Comparison of ENCODE assay signal across 18 cellular contexts in the genomic region with DNA sequence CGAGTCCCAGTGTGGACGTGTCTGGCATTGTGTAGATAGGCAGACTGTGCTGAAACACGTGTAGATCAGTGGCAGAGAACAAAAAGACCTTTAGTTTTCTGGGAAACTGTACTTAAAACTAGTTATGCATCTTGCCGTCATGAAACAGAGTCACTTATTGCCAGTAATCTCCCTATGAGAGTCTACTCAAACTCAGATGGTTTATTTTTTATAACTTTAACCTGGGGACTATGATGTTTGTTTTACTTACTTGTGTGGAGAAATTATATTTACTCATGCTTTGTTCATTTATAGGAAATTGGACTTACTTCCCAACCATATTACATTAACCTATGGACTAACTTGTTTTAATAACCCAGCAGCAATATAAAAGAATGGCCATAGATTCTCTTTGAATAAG. TPM values are rescaled to one million over a fixed set of nuclear protein-coding genes. Genes with fewer than 3 reads are reported as not detected.
DNase-seq lines count a peak whose midpoint lies in the region; ATAC-seq and TF ChIP-seq lines count a peak whose summit lies in the region.
"Had no signal": no experiment of that assay in that cellular context is flagged by ENCODE, and none has a peak within 500 bp of the region (broad histone marks: within the 10 kb centered on the region; RNA-seq: fewer than 3 reads in every experiment).

No MANE protein-coding gene starts in this region.

- H3K4me1 ChIP-seq in OCI-LY7 (ENCODE audit: insufficient read depth, low read length, poor library complexity, severe bottlenecking) (peaks cover 31% of the 10 kb centered on the region), colonic mucosa (no peaks in the 10 kb centered on the region)
- H3K4me1 ChIP-seq: right lobe of liver, testis had no signal

- no peaks in the 10 kb centered on the region for H3K27me3 Mint-ChIP-seq in activated T-cell treated with anti-CD3 and anti-CD28 coated beads, Interleukin-2, amount 50 U/mL, for 72 hours (ENCODE audit: low read depth)
- H3K27me3 Mint-ChIP-seq in activated T-cell treated with anti-CD3 and anti-CD28 coated beads, Interleukin-2, amount 50 U/mL, for 24 hours: no peaks in the 10 kb centered on the region
- H3K27me3 Mint-ChIP-seq in nephron (ENCODE audit: low read depth): no peaks in the 10 kb centered on the region

- H3K4me1 Mint-ChIP-seq in activated T-cell treated with anti-CD3 and anti-CD28 coated beads, Interleukin-2, amount 50 U/mL, for 72 hours (ENCODE audit: low read depth): peaks cover 37% of the 10 kb centered on the region
- peaks cover 23% of the 10 kb centered on the region for H3K4me1 Mint-ChIP-seq in activated T-cell treated with anti-CD3 and anti-CD28 coated beads, Interleukin-2, amount 50 U/mL, for 24 hours (ENCODE audit: low read depth)
- peaks cover 17% of the 10 kb centered on the region for H3K4me1 Mint-ChIP-seq in nephron

- H3K27me3 ChIP-seq in colonic mucosa: no peaks in the 10 kb centered on the region
- H3K27me3 ChIP-seq: neural progenitor cell, right lobe of liver, testis had no signal

- H4K20me1 ChIP-seq in OCI-LY7 (ENCODE audit: insufficient read depth, low read length): no peaks in the 10 kb centered on the region

- H3K9me2 ChIP-seq in OCI-LY7 (ENCODE audit: insufficient read depth, low read length): no peaks in the 10 kb centered on the region

- no peak for TF ChIP-seq CTCF in OCI-LY7 (conservative IDR thresholded peaks at IDR 0.05; ENCODE audit: low read length)
- TF ChIP-seq CTCF in colonic mucosa (IDR thresholded peaks at IDR 0.05): no peak
- no peak for TF ChIP-seq CTCF in nephron (IDR thresholded peaks at IDR 0.05; ENCODE audit: unreplicated experiment in 3 of 3)
- no peak for TF ChIP-seq CTCF in lower leg skin (IDR thresholded peaks at IDR 0.05)

- H3K27ac ChIP-seq in OCI-LY7 (ENCODE audit: low read depth, low read length, poor library complexity, severe bottlenecking): peak overlapping the region; percentile 41
- H3K27ac ChIP-seq in colonic mucosa: peak overlapping the region; percentile 87
- H3K27ac ChIP-seq: neural progenitor cell, right lobe of liver, SK-N-MC, testis had no signal

- H3K9ac ChIP-seq in colonic mucosa (ENCODE audit: low read depth in 2 of 2, low read length in 2 of 2): no peak overlapping the region
- H3K9ac ChIP-seq: neural progenitor cell had no signal

- CTCF ChIA-PET in OCI-LY7 (lab: Charles Lee; ENCODE audit: unreplicated experiment): interaction anchor here (1.1 to 1.7 kb wide), 4 partner anchors 69 to 94 kb away, joined by 6 to 13 read pairs (median 7); no protein-coding TSS in a partner anchor

- no peak overlapping the region for H3K27ac Mint-ChIP-seq in activated T-cell treated with anti-CD3 and anti-CD28 coated beads, Interleukin-2, amount 50 U/mL, for 72 hours
- H3K27ac Mint-ChIP-seq in activated T-cell treated with anti-CD3 and anti-CD28 coated beads, Interleukin-2, amount 50 U/mL, for 24 hours: no peak overlapping the region
- H3K27ac Mint-ChIP-seq in nephron: peak overlapping the region; percentile 27 to 52 (median 41)
- H3K27ac Mint-ChIP-seq: neural progenitor cell; T-helper 1 cell treated with Interleukin-12 subunit alpha and Interleukin-12 subunit beta and Interleukin-4 antibody, amounts not matched to agents 30 μg/mL and 1 μg/mL, for 36 hours had no signal

- peak; percentile 7 to 23 for ATAC-seq in activated T-cell treated with anti-CD3 and anti-CD28 coated beads, Interleukin-2, amount 50 U/mL, for 72 hours (replicated peaks in 1 of 2)

- H3K9me3 Mint-ChIP-seq in activated T-cell treated with anti-CD3 and anti-CD28 coated beads, Interleukin-2, amount 50 U/mL, for 72 hours: no peaks in the 10 kb centered on the region
- H3K9me3 Mint-ChIP-seq in activated T-cell treated with anti-CD3 and anti-CD28 coated beads, Interleukin-2, amount 50 U/mL, for 24 hours: no peaks in the 10 kb centered on the region
- H3K9me3 Mint-ChIP-seq in nephron: no peaks in the 10 kb centered on the region
- H3K9me3 Mint-ChIP-seq: CD8-positive, alpha-beta memory T cell; neural progenitor cell; T-helper 1 cell treated with Interleukin-12 subunit alpha and Interleukin-12 subunit beta and Interleukin-4 antibody, amounts not matched to agents 30 μg/mL and 1 μg/mL, for 36 hours had no signal

- H3K36me3 ChIP-seq in OCI-LY7 (ENCODE audit: insufficient read depth, low read length) (no peaks in the 10 kb centered on the region), colonic mucosa (no peaks in the 10 kb centered on the region)
- H3K36me3 ChIP-seq: neural progenitor cell, right lobe of liver had no signal

- DNase-seq in activated T-cell treated with anti-CD3 and anti-CD28 coated beads, Interleukin-2, amount 50 U/mL, for 72 hours: no peak
- DNase-seq in activated T-cell treated with anti-CD3 and anti-CD28 coated beads, Interleukin-2, amount 50 U/mL, for 24 hours: no peak
- DNase-seq in OCI-LY7 (ENCODE audit: low spot score): no peak
- no peak for DNase-seq in colonic mucosa
- DNase-seq in COLO668 (lab: John Stamatoyannopoulos, UW; ENCODE audit: unreplicated experiment): no peak
- DNase-seq in lower leg skin (ENCODE audit: low spot score in 2 of 2): no peak
- no peak for DNase-seq in HT-29 (ENCODE audit: low spot score)
- DNase-seq: 8988T, activated gamma-delta T cell, NCI-H226 had no signal

- no TSS peak for BruUV-seq in OCI-LY7 (replicated peaks; lab: Mats Ljungman, UMichigan)

- peak overlapping the region; percentile 76 for H2AFZ ChIP-seq in OCI-LY7 (ENCODE audit: low read length)
- H2AFZ ChIP-seq: neural progenitor cell had no signal

- H3K79me2 ChIP-seq in OCI-LY7 (ENCODE audit: insufficient read depth, low read depth, low read length): no peaks in the 10 kb centered on the region

- POLR2A ChIA-PET in OCI-LY7 (lab: Charles Lee): interaction anchor here (1.2 to 1.7 kb wide), 3 partner anchors 81 to 146 kb away, joined by 3 to 4 read pairs (median 3); no protein-coding TSS in a partner anchor

- WGBS in lower leg skin, 2 donors: 58 to 67% methylated on average over 4 of the region's 4 CpGs

- intact Hi-C loops in OCI-LY7 (cut with micrococcal nuclease; ENCODE audit: unreplicated experiment): loop anchor here (1.0 to 2.0 kb wide), 7 partner anchors 55 to 372 kb away; no protein-coding TSS in a partner anchor
- intact Hi-C loops in colonic mucosa (cut with DNase I): loop anchor here (1.0 kb wide), 1 partner anchor 93 kb away; no protein-coding TSS in a partner anchor
- intact Hi-C loops in lower leg skin (cut with DNase I; ENCODE audit: low total_unique reads): loop anchor here (2.0 kb wide), 1 partner anchor 54 kb away; a partner anchor contains a TSS

- H3K4me3 Mint-ChIP-seq in activated T-cell treated with anti-CD3 and anti-CD28 coated beads, Interleukin-2, amount 50 U/mL, for 72 hours: no peak overlapping the region
- H3K4me3 Mint-ChIP-seq in activated T-cell treated with anti-CD3 and anti-CD28 coated beads, Interleukin-2, amount 50 U/mL, for 24 hours: no peak overlapping the region
- H3K4me3 Mint-ChIP-seq in nephron: no peak overlapping the region
- H3K4me3 Mint-ChIP-seq: CD8-positive, alpha-beta memory T cell; neural progenitor cell; T-helper 1 cell treated with Interleukin-12 subunit alpha and Interleukin-12 subunit beta and Interleukin-4 antibody, amounts not matched to agents 30 μg/mL and 1 μg/mL, for 36 hours had no signal

- no peaks in the 10 kb centered on the region for H3K9me3 ChIP-seq in OCI-LY7 (ENCODE audit: low read length)
- no peaks in the 10 kb centered on the region for H3K9me3 ChIP-seq in colonic mucosa
- H3K9me3 ChIP-seq: right lobe of liver, testis had no signal

- H3K4me2 ChIP-seq in OCI-LY7 (ENCODE audit: low read length): peak overlapping the region; percentile 13; the same call in 1 of the 2 replicates
- H3K4me2 ChIP-seq: neural progenitor cell had no signal

- no peaks in the 10 kb centered on the region for H3K36me3 Mint-ChIP-seq in activated T-cell treated with anti-CD3 and anti-CD28 coated beads, Interleukin-2, amount 50 U/mL, for 72 hours (ENCODE audit: insufficient read depth in 2 of 2)
- no peaks in the 10 kb centered on the region for H3K36me3 Mint-ChIP-seq in activated T-cell treated with anti-CD3 and anti-CD28 coated beads, Interleukin-2, amount 50 U/mL, for 24 hours (ENCODE audit: low read depth)
- no peaks in the 10 kb centered on the region for H3K36me3 Mint-ChIP-seq in nephron (ENCODE audit: low read depth)
- H3K36me3 Mint-ChIP-seq: CD8-positive, alpha-beta memory T cell; neural progenitor cell had no signal

- no peak overlapping the region for H3K4me3 ChIP-seq in OCI-LY7 (ENCODE audit: low read depth, low read length, poor library complexity, severe bottlenecking)
- no peak overlapping the region for H3K4me3 ChIP-seq in colonic mucosa
- no peak overlapping the region for H3K4me3 ChIP-seq in lower leg skin (ENCODE audit: low read depth, poor library complexity, severe bottlenecking)
- H3K4me3 ChIP-seq: neural progenitor cell, right lobe of liver, SK-N-MC, testis had no signal

- TF ChIP-seq POLR2A in lower leg skin (IDR thresholded peaks at IDR 0.05): no peak

RNA-seq across cellular contexts. Expression of a gene that starts 54.1 kb away (rescaled TPM):
- 10 to 100 TPM; 53.1 to 55.5 TPM for total RNA-seq in activated T-cell treated with anti-CD3 and anti-CD28 coated beads, Interleukin-2, amount 50 U/mL, for 72 hours
- total RNA-seq in OCI-LY7 (2014; rRNA removed; shearing (Covaris generic)): 13.2 and 16.7 TPM in 2 replicates
- total RNA-seq in OCI-LY7 (2022): 17.3 and 18.8 TPM in 2 replicates
- 10 to 100 TPM; 13.8 to 60.0 TPM for total RNA-seq in colonic mucosa
- 10 to 100 TPM; 49.4 to 80.2 (median 52.7) TPM for total RNA-seq in lower leg skin
- 2.6 and 5.7 TPM in 2 replicates for total RNA-seq in HT-29 (2014; rRNA removed; shearing (Covaris generic))
- total RNA-seq: HT1080 had no signal

Comparison
In these comparisons a context has a peak if more than half of its experiments do, and no peak if none do; other contexts are left out.
1. H3K27ac Mint-ChIP-seq: peak in nephron (3 of 3); none in activated T-cell treated with anti-CD3 and anti-CD28 coated beads, Interleukin-2, amount 50 U/mL, for 72 hours (single experiment) and activated T-cell treated with anti-CD3 and anti-CD28 coated beads, Interleukin-2, amount 50 U/mL, for 24 hours (single experiment).